In genomic region chr13:49272296-49272695, GRCh38 we compare ENCODE assay signal across 1 cellular context.
TF ChIP-seq lines count a peak whose summit lies in the region.

No MANE protein-coding gene starts in this region.

TF ChIP-seq in HepG2, 621 proteins besides CTCF, POLR2A, EP300 and RAD21:
- no peak for TF ChIP-seq KLF15 (CRISPR knock-in tag; IDR thresholded peaks at IDR 0.05; ENCODE audit: borderline replicate concordance)
TF ChIP-seq in HepG2: peak in this region for 0.
